1 cellular context compared by ENCODE assay signal in genomic region chr9:124659099-124659659, GRCh38.
A peak's percentile ranks its signal among the peaks of the same experiment; 100 is the strongest.
TF ChIP-seq lines count a peak whose summit lies in the region.

No MANE protein-coding gene starts in this region.

TF ChIP-seq in K562, 482 proteins besides CTCF, POLR2A, EP300 and RAD21 (continued from another document and continues in another):
- TF ChIP-seq, protein P1, sequence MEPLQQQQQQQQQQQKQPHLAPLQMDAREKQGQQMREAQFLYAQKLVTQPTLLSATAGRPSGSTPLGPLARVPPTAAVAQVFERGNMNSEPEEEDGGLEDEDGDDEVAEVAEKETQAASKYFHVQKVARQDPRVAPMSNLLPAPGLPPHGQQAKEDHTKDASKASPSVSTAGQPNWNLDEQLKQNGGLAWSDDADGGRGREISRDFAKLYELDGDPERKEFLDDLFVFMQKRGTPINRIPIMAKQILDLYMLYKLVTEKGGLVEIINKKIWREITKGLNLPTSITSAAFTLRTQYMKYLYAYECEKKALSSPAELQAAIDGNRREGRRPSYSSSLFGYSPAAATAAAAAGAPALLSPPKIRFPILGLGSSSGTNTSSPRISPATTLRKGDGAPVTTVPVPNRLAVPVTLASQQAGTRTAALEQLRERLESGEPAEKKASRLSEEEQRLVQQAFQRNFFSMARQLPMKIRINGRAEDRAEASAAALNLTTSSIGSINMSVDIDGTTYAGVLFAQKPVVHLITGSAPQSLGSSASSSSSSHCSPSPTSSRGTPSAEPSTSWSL (CRISPR knock-in tag; IDR thresholded peaks at IDR 0.05; ENCODE audit: borderline replicate concordance) = no peak
- TF ChIP-seq ZNF24 (IDR thresholded peaks at IDR 0.05) (no peak), TRIM25 (IDR thresholded peaks at IDR 0.05; ENCODE audit: borderline replicate concordance) (no peak), NFIC (IDR thresholded peaks at IDR 0.05) (peak; percentile 32; the same call in 1 of the 2 replicates), JUN (IDR thresholded peaks at IDR 0.05; ENCODE audit: borderline replicate concordance, low read depth, low read length) (peak; percentile 4; the same call in 1 of the 2 replicates), JUN (CRISPR knock-in tag; IDR thresholded peaks at IDR 0.05; ENCODE audit: borderline replicate concordance) (no peak), ZNF551 (CRISPR knock-in tag; IDR thresholded peaks at IDR 0.05) (no peak), SREBF1 (IDR thresholded peaks at IDR 0.05; ENCODE audit: borderline replicate concordance, low read depth, low read length) (no peak), ZNF197 (CRISPR knock-in tag; IDR thresholded peaks at IDR 0.05; ENCODE audit: low read depth) (no peak), ZZZ3 (IDR thresholded peaks at IDR 0.05) (no peak), NR2F6 (CRISPR knock-in tag; IDR thresholded peaks at IDR 0.05) (no peak), SP2 (IDR thresholded peaks at IDR 0.05; ENCODE audit: extremely low read depth, low read depth, low read length, poor library complexity, severe bottlenecking) (no peak), FOXK2 (conservative IDR thresholded peaks at IDR 0.05 in 1 of 2, IDR thresholded peaks at IDR 0.05 in 1 of 2; ENCODE audit: low read depth in 2 of 2) (peak in 1 of 2 experiments; percentile 53; a peak in 2 of 4 replicates), ZNF445 (CRISPR knock-in tag; IDR thresholded peaks at IDR 0.05; ENCODE audit: low read depth) (no peak), LARP7 (IDR thresholded peaks at IDR 0.05) (no peak), ZNF140 (CRISPR knock-in tag; IDR thresholded peaks at IDR 0.05) (no peak), KAT2B (IDR thresholded peaks at IDR 0.05; ENCODE audit: low read depth, low read length) (no peak), RBM25 (IDR thresholded peaks at IDR 0.05; ENCODE audit: low read depth, low read length, severe bottlenecking) (no peak), RFX7 (CRISPR knock-in tag; IDR thresholded peaks at IDR 0.05) (no peak), CHD1 (IDR thresholded peaks at IDR 0.05; ENCODE audit: low read length) (peak; percentile 26), CHD4 (IDR thresholded peaks at IDR 0.05; ENCODE audit: insufficient read depth, insufficient replicate concordance, low read depth, low read length, poor library complexity, severe bottlenecking) (no peak), ZNF398 (CRISPR knock-in tag; IDR thresholded peaks at IDR 0.05) (no peak), NFRKB (IDR thresholded peaks at IDR 0.05; ENCODE audit: low read depth) (peak; percentile 91), FOXJ2 (tag; IDR thresholded peaks at IDR 0.05) (no peak), MEIS2 (IDR thresholded peaks at IDR 0.05; ENCODE audit: partially characterized antibody) (peak; percentile 86), ZNF586 (CRISPR knock-in tag; conservative IDR thresholded peaks at IDR 0.05) (no peak), SAP30 (IDR thresholded peaks at IDR 0.05; ENCODE audit: borderline replicate concordance, insufficient read depth, low read depth, low read length, poor library complexity, severe bottlenecking) (no peak), ZNF75A (CRISPR knock-in tag; IDR thresholded peaks at IDR 0.05) (no peak), CBFA2T2 (conservative IDR thresholded peaks at IDR 0.05) (peak; percentile 77), RHOXF2B (CRISPR knock-in tag; conservative IDR thresholded peaks at IDR 0.05) (no peak), PHF21A (IDR thresholded peaks at IDR 0.05; ENCODE audit: borderline replicate concordance, low read depth) (no peak), RFX1 (IDR thresholded peaks at IDR 0.05) (no peak), NR4A1 (CRISPR knock-in tag; IDR thresholded peaks at IDR 0.05) (no peak), NR4A1 (tag; IDR thresholded peaks at IDR 0.05) (no peak), ZNF316 (IDR thresholded peaks at IDR 0.05) (no peak), TEAD1 (CRISPR knock-in tag; IDR thresholded peaks at IDR 0.05) (peak; percentile 66 to 68; a peak in 1 of 4 replicates), KLF13 (tag; IDR thresholded peaks at IDR 0.05; ENCODE audit: borderline replicate concordance, low read depth) (no peak), ZNF707 (CRISPR knock-in tag; conservative IDR thresholded peaks at IDR 0.05) (no peak), TGIF2 (CRISPR knock-in tag; IDR thresholded peaks at IDR 0.05) (no peak), ZNF449 (CRISPR knock-in tag; IDR thresholded peaks at IDR 0.05) (no peak), CREB1 (IDR thresholded peaks at IDR 0.05) (no peak), CREB1 (CRISPR knock-in tag; IDR thresholded peaks at IDR 0.05) (no peak), CSDE1 (IDR thresholded peaks at IDR 0.05) (no peak), HDAC2 (IDR thresholded peaks at IDR 0.05) (peak; percentile 40; the same call in 1 of the 2 replicates), TAF15 (IDR thresholded peaks at IDR 0.05; ENCODE audit: low read depth, low read length) (no peak), ZNF589 (CRISPR knock-in tag; IDR thresholded peaks at IDR 0.05; ENCODE audit: low read depth) (no peak), NCOA4 (IDR thresholded peaks at IDR 0.05; ENCODE audit: partially characterized antibody) (no peak)
- TF ChIP-seq, protein P2, sequence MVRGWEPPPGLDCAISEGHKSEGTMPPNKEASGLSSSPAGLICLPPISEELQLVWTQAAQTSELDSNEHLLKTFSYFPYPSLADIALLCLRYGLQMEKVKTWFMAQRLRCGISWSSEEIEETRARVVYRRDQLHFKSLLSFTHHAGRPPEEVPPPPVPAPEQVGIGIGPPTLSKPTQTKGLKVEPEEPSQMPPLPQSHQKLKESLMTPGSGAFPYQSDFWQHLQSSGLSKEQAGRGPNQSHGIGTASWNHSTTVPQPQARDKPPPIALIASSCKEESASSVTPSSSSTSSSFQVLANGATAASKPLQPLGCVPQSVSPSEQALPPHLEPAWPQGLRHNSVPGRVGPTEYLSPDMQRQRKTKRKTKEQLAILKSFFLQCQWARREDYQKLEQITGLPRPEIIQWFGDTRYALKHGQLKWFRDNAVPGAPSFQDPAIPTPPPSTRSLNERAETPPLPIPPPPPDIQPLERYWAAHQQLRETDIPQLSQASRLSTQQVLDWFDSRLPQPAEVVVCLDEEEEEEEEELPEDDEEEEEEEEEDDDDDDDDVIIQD (CRISPR knock-in tag; IDR thresholded peaks at IDR 0.05) = no peak
- TF ChIP-seq, protein P3, sequence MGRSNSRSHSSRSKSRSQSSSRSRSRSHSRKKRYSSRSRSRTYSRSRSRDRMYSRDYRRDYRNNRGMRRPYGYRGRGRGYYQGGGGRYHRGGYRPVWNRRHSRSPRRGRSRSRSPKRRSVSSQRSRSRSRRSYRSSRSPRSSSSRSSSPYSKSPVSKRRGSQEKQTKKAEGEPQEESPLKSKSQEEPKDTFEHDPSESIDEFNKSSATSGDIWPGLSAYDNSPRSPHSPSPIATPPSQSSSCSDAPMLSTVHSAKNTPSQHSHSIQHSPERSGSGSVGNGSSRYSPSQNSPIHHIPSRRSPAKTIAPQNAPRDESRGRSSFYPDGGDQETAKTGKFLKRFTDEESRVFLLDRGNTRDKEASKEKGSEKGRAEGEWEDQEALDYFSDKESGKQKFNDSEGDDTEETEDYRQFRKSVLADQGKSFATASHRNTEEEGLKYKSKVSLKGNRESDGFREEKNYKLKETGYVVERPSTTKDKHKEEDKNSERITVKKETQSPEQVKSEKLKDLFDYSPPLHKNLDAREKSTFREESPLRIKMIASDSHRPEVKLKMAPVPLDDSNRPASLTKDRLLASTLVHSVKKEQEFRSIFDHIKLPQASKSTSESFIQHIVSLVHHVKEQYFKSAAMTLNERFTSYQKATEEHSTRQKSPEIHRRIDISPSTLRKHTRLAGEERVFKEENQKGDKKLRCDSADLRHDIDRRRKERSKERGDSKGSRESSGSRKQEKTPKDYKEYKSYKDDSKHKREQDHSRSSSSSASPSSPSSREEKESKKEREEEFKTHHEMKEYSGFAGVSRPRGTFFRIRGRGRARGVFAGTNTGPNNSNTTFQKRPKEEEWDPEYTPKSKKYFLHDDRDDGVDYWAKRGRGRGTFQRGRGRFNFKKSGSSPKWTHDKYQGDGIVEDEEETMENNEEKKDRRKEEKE (IDR thresholded peaks at IDR 0.05; ENCODE audit: borderline replicate concordance in 1 of 2, control insufficient read depth in 1 of 2, low read depth in 2 of 2, low read length in 1 of 2) = 0 out of 4 replicates have a peak, but pooled peaks of 1 of the 2 experiments have one; percentile 59
- TF ChIP-seq, protein P4, sequence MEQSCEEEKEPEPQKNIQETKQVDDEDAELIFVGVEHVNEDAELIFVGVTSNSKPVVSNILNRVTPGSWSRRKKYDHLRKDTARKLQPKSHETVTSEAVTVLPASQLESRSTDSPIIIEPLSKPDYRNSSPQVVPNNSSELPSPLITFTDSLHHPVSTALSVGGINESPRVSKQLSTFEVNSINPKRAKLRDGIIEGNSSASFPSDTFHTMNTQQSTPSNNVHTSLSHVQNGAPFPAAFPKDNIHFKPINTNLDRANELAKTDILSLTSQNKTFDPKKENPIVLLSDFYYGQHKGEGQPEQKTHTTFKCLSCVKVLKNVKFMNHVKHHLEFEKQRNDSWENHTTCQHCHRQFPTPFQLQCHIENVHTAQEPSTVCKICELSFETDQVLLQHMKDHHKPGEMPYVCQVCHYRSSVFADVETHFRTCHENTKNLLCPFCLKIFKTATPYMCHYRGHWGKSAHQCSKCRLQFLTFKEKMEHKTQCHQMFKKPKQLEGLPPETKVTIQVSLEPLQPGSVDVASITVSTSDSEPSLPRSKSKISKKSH (CRISPR knock-in tag; IDR thresholded peaks at IDR 0.05) = no peak
- TF ChIP-seq, protein P5, sequence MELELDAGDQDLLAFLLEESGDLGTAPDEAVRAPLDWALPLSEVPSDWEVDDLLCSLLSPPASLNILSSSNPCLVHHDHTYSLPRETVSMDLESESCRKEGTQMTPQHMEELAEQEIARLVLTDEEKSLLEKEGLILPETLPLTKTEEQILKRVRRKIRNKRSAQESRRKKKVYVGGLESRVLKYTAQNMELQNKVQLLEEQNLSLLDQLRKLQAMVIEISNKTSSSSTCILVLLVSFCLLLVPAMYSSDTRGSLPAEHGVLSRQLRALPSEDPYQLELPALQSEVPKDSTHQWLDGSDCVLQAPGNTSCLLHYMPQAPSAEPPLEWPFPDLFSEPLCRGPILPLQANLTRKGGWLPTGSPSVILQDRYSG (tag; conservative IDR thresholded peaks at IDR 0.05; ENCODE audit: low read depth) = no peak
- TF ChIP-seq, protein P6, sequence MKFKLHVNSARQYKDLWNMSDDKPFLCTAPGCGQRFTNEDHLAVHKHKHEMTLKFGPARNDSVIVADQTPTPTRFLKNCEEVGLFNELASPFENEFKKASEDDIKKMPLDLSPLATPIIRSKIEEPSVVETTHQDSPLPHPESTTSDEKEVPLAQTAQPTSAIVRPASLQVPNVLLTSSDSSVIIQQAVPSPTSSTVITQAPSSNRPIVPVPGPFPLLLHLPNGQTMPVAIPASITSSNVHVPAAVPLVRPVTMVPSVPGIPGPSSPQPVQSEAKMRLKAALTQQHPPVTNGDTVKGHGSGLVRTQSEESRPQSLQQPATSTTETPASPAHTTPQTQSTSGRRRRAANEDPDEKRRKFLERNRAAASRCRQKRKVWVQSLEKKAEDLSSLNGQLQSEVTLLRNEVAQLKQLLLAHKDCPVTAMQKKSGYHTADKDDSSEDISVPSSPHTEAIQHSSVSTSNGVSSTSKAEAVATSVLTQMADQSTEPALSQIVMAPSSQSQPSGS (CRISPR knock-in tag; IDR thresholded peaks at IDR 0.05) = no peak
